16 cellular contexts compared by ENCODE assay signal in genomic region chr11:75198278-75198948, GRCh38. TPM values are rescaled to one million over a fixed set of nuclear protein-coding genes. Genes with fewer than 3 reads are reported as not detected.
A peak's percentile ranks its signal among the peaks of the same experiment; 100 is the strongest.
DNase-seq lines count a peak whose midpoint lies in the region; TF ChIP-seq lines count a peak whose summit lies in the region.
"Had no signal": no experiment of that assay in that cellular context is flagged by ENCODE, and none has a peak within 500 bp of the region (broad histone marks: within the 10 kb centered on the region; RNA-seq: fewer than 3 reads in every experiment).

No MANE protein-coding gene starts in this region.

- 86 to 89% methylated on average over 7 of the region's 7 CpGs for WGBS in sigmoid colon, 2 donors

- TF ChIP-seq CTCF in sigmoid colon (IDR thresholded peaks at IDR 0.05), result no peak

- H3K4me3 ChIP-seq in sigmoid colon, result no peak overlapping the region
- H3K4me3 ChIP-seq: BLaER1, PC-9 had no signal

- H3K27me3 ChIP-seq in sigmoid colon, result no peaks in the 10 kb centered on the region
- H3K27me3 ChIP-seq: BLaER1 had no signal

- H3K36me3 ChIP-seq in sigmoid colon, result no peaks in the 10 kb centered on the region
- H3K36me3 ChIP-seq: BLaER1 had no signal

- no peak for TF ChIP-seq EP300 in sigmoid colon (IDR thresholded peaks at IDR 0.05)

- H3K4me1 ChIP-seq in sigmoid colon, result peaks cover 0 to 20% (median 8%) of the 10 kb centered on the region in 4 donors

- H3K9me3 ChIP-seq in sigmoid colon, result no peaks in the 10 kb centered on the region
- H3K9me3 ChIP-seq: BLaER1, SK-N-SH had no signal

- intact Hi-C loops in sigmoid colon (cut with DNase I), result no loop called here

- TF ChIP-seq POLR2A in sigmoid colon (IDR thresholded peaks at IDR 0.05), result no peak

- DNase-seq in DMS 273 (lab: John Stamatoyannopoulos, UW; ENCODE audit: unreplicated experiment) (peak; percentile 23), DMS 273 treated with DMSO at 0.1 percent for 48 hours (lab: John Stamatoyannopoulos, UW) (no peak), NCI-H345 treated with DMSO at 0.1 percent for 48 hours (lab: John Stamatoyannopoulos, UW; ENCODE audit: unreplicated experiment) (peak; percentile 20), brain pericyte (ENCODE audit: low read depth, low spot score) (peak; percentile 7), sigmoid colon (peak; percentile 57), globus pallidus (ENCODE audit: low spot score) (no peak), cerebellar cortex (ENCODE audit: low spot score) (no peak), hepatic stellate cell (ENCODE audit: low spot score) (no peak)
- DNase-seq: HCEC 1CT, NCI-H146, NCI-H2107, PC-9, SK-N-SH had no signal

- no peak overlapping the region for H3K27ac ChIP-seq in sigmoid colon
- H3K27ac ChIP-seq: 22Rv1, BLaER1, PC-9 had no signal

RNA-seq across cellular contexts. Expression of gene TPBGL, which starts 42.2 kb away (rescaled TPM):
- under 1 TPM in 3 of 4 donors, not detected in 1; 0.33 to 0.68 (median 0.36) TPM for total RNA-seq in sigmoid colon
- under 1 TPM in 1 of 3 donors, not detected in 2; 0.28 TPM for polyA plus RNA-seq in sigmoid colon
- total RNA-seq: PC-9 had no signal

RNA-seq across cellular contexts. Expression of gene SLCO2B1, which starts 47.5 kb away (rescaled TPM):
- 10 to 100 TPM; 19.4 to 31.7 (median 29.6) TPM for total RNA-seq in sigmoid colon
- 10 to 100 TPM in 2 of 3 donors, 1 to 10 TPM in 1; 7.8 to 47.0 (median 22.4) TPM for polyA plus RNA-seq in sigmoid colon
- total RNA-seq: HT1080 had no signal

Comparison
In these comparisons a context has a peak if more than half of its experiments do, and no peak if none do; other contexts are left out.
1. DNase-seq: peak in DMS 273 (single experiment), NCI-H345 treated with DMSO at 0.1 percent for 48 hours (single experiment), brain pericyte (single experiment) and sigmoid colon (single experiment); none in DMS 273 treated with DMSO at 0.1 percent for 48 hours (single experiment), globus pallidus (single experiment), cerebellar cortex (single experiment) and hepatic stellate cell (single experiment).